In the genomic region with DNA sequence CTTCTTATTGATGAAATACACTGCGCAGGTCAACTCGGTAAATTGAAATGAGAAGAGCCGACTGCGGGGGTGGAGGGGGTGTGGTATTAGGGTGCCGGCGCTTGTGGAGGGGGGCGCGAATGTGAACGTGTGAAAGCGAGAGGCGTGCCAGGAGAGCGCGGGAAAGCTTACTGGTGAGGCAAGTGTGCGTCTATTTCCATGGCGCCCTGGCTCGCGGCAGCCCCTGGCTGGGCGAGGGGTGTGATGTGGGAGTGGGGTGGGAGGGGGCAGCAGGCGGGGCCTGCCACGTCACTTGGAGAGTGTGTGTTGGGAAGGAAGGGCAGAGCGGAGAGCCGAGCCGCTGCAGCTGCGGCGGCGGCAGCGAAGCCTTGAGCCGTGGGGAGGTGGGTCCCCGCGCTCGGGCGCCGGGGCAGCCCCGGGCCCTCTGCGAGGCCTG, we compare ENCODE assay signal across 10 cellular contexts.
DNase-seq lines count a peak whose midpoint lies in the region; ATAC-seq and TF ChIP-seq lines count a peak whose summit lies in the region.
"Had no signal": no experiment of that assay in that cellular context is flagged by ENCODE, and none has a peak within 500 bp of the region (broad histone marks: within the 10 kb centered on the region; RNA-seq: fewer than 3 reads in every experiment).

No MANE protein-coding gene starts in this region.

- H3K27ac ChIP-seq in temporal lobe (ENCODE audit: low read depth, low read length): peak overlapping the region; percentile 28
- H3K27ac ChIP-seq: adrenal gland, KMS-11 had no signal

- ATAC-seq in activated naive CD8-positive, alpha-beta T cell treated with anti-CD3 and anti-CD28 coated beads, Interleukin-2, amount 50 U/mL, for 24 hours: no peak
- no peak for ATAC-seq in GM19455 (IDR thresholded peaks at IDR 0.05; ENCODE audit: unreplicated experiment)
- ATAC-seq in HG02884 (IDR thresholded peaks at IDR 0.05; ENCODE audit: unreplicated experiment): no peak

- H3K4me1 Mint-ChIP-seq in activated naive CD8-positive, alpha-beta T cell treated with anti-CD3 and anti-CD28 coated beads, Interleukin-2, amount 50 U/mL, for 24 hours: peaks cover 30% of the 10 kb centered on the region

- H3K36me3 Mint-ChIP-seq in activated naive CD8-positive, alpha-beta T cell treated with anti-CD3 and anti-CD28 coated beads, Interleukin-2, amount 50 U/mL, for 24 hours (ENCODE audit: low read depth): no peaks in the 10 kb centered on the region

- no peak for TF ChIP-seq CTCF in kidney epithelial cell (IDR thresholded peaks at IDR 0.05; ENCODE audit: insufficient read depth, low read length, poor library complexity, severe bottlenecking)

- peak overlapping the region; percentile 31 for H3K4me3 Mint-ChIP-seq in activated naive CD8-positive, alpha-beta T cell treated with anti-CD3 and anti-CD28 coated beads, Interleukin-2, amount 50 U/mL, for 24 hours

- H3K36me3 ChIP-seq in kidney epithelial cell (ENCODE audit: control insufficient read depth, insufficient read depth, low read length): no peaks in the 10 kb centered on the region
- H3K36me3 ChIP-seq: adrenal gland had no signal

- H3K27ac Mint-ChIP-seq in activated naive CD8-positive, alpha-beta T cell treated with anti-CD3 and anti-CD28 coated beads, Interleukin-2, amount 50 U/mL, for 24 hours: no peak overlapping the region

- H3K27me3 Mint-ChIP-seq in activated naive CD8-positive, alpha-beta T cell treated with anti-CD3 and anti-CD28 coated beads, Interleukin-2, amount 50 U/mL, for 24 hours: peaks cover 38% of the 10 kb centered on the region

- no peaks in the 10 kb centered on the region for H3K9me3 Mint-ChIP-seq in activated naive CD8-positive, alpha-beta T cell treated with anti-CD3 and anti-CD28 coated beads, Interleukin-2, amount 50 U/mL, for 24 hours

- H3K4me3 ChIP-seq in kidney epithelial cell (ENCODE audit: low read depth, low read length): peak overlapping the region; percentile 40

- H3K27me3 ChIP-seq in kidney epithelial cell (ENCODE audit: control insufficient read depth, insufficient read depth, low read length): peaks cover 27% of the 10 kb centered on the region

- DNase-seq in activated CD4-positive, alpha-beta T cell treated with anti-CD3 and anti-CD28 coated beads for 48 hours: peak; percentile 18
- no peak for DNase-seq in activated CD4-positive, alpha-beta T cell treated with anti-CD3 and anti-CD28 coated beads for 1 hour
- no peak for DNase-seq in activated naive CD8-positive, alpha-beta T cell treated with anti-CD3 and anti-CD28 coated beads, Interleukin-2, amount 50 U/mL, for 24 hours
- DNase-seq in kidney epithelial cell (ENCODE audit: low read depth) (no peak), ureter (ENCODE audit: low spot score) (no peak)
